Comparison of ENCODE assay signal across 8 cellular contexts in genomic region chr7:73520673-73521635, GRCh38. TPM values are rescaled to one million over a fixed set of nuclear protein-coding genes. Genes with fewer than 3 reads are reported as not detected.
DNase-seq lines count a peak whose midpoint lies in the region; ATAC-seq and TF ChIP-seq lines count a peak whose summit lies in the region.

No MANE protein-coding gene starts in this region.

- peak overlapping the region; percentile 88 to 97 (median 94) for H3K27ac ChIP-seq in gastrocnemius medialis

- in situ Hi-C loops in KBM-7 (cut with MboI; ENCODE audit: low pct_unique_long_range_greater_than_20kb, low sequenced_read_pairs) (no loop called here), gastrocnemius medialis (cut with MboI; ENCODE audit: low sequenced_read_pairs in 4 of 4) (no loop called here)

- peaks cover 0 to 5% of the 10 kb centered on the region in 2 donors for H3K36me3 ChIP-seq in gastrocnemius medialis

- DNase-seq in NCI-H2171 treated with DMSO at 0.1 percent for 48 hours (lab: John Stamatoyannopoulos, UW): peak; percentile 24
- no peak for DNase-seq in NCI-H2171 (lab: John Stamatoyannopoulos, UW)
- peak; percentile 58 for DNase-seq in KBM-7
- DNase-seq in activated T-helper 9 cell treated with anti-CD3 and anti-CD28 coated beads, Interleukin-2, amount 50 U/mL, for 16 hours (ENCODE audit: low read depth): peak; percentile 1
- peak; percentile 42 for DNase-seq in hepatic stellate cell (ENCODE audit: low spot score)
- no peak for DNase-seq in gastrocnemius medialis
- DNase-seq in H4 (ENCODE audit: low spot score): no peak

- TF ChIP-seq POLR2A in gastrocnemius medialis (IDR thresholded peaks at IDR 0.05): no peak

- no peaks in the 10 kb centered on the region for H3K27me3 ChIP-seq in gastrocnemius medialis

- peak overlapping the region; percentile 70 to 84 (median 80) for H3K4me3 ChIP-seq in gastrocnemius medialis

- peak in 1 of 2 donors; percentile 1 for ATAC-seq in gastrocnemius medialis
- ATAC-seq in HG03039 (IDR thresholded peaks at IDR 0.05; ENCODE audit: unreplicated experiment): no peak

- H3K9me3 ChIP-seq in gastrocnemius medialis: no peaks in the 10 kb centered on the region

- TF ChIP-seq CTCF in gastrocnemius medialis (IDR thresholded peaks at IDR 0.05 in 4 of 5, conservative IDR thresholded peaks at IDR 0.05 in 1 of 5): no peak

- intact Hi-C loops in gastrocnemius medialis (cut with DNase I; ENCODE audit: low total_unique reads): no loop called here

- H3K4me1 ChIP-seq in gastrocnemius medialis: peaks cover 38 to 44% of the 10 kb centered on the region in 2 donors

RNA-seq across cellular contexts. Expression of gene BAZ1B, which starts 1.1 kb away (rescaled TPM):
- total RNA-seq in gastrocnemius medialis: 10 to 100 TPM; 31.2 to 47.0 (median 42.0) TPM
- 68.6 and 74.8 TPM in 2 replicates for total RNA-seq in H4 (2014; rRNA removed; shearing (Covaris generic))

RNA-seq across cellular contexts. Expression of gene BCL7B, which starts 36.5 kb away (rescaled TPM):
- 100 to 1,000 TPM; 107 to 166 (median 119) TPM for total RNA-seq in gastrocnemius medialis
- 19.5 and 37.4 TPM in 2 replicates for total RNA-seq in H4 (2014; rRNA removed; shearing (Covaris generic))

RNA-seq across cellular contexts. Expression of gene TBL2, which starts 57.4 kb away (rescaled TPM):
- total RNA-seq in gastrocnemius medialis: 10 to 100 TPM; 14.4 to 32.9 (median 22.0) TPM
- total RNA-seq in H4 (2014; rRNA removed; shearing (Covaris generic)): 57.0 and 68.6 TPM in 2 replicates

Comparison
In these comparisons a context has a peak if more than half of its experiments do, and no peak if none do; other contexts are left out.
1. DNase-seq: peak in NCI-H2171 treated with DMSO at 0.1 percent for 48 hours (single experiment), KBM-7 (single experiment), activated T-helper 9 cell treated with anti-CD3 and anti-CD28 coated beads, Interleukin-2, amount 50 U/mL, for 16 hours (single experiment) and hepatic stellate cell (single experiment); none in NCI-H2171 (single experiment), gastrocnemius medialis (0 of 2) and H4 (single experiment).